ENCODE assay signal across 1 cellular context in genomic region chr15:58926823-58927222, GRCh38.
TF ChIP-seq lines count a peak whose summit lies in the region.

No MANE protein-coding gene starts in this region.

TF ChIP-seq in H1, 55 proteins besides CTCF, POLR2A, EP300 and RAD21:
- 0 out of 2 replicates have a peak, but pooled peaks have one; percentile 25 for TF ChIP-seq JUND (IDR thresholded peaks at IDR 0.05; ENCODE audit: low read length)
- no peak for TF ChIP-seq KDM5A (IDR thresholded peaks at IDR 0.05; ENCODE audit: low read length)
